ENCODE assay signal across 8 cellular contexts in the genomic region with DNA sequence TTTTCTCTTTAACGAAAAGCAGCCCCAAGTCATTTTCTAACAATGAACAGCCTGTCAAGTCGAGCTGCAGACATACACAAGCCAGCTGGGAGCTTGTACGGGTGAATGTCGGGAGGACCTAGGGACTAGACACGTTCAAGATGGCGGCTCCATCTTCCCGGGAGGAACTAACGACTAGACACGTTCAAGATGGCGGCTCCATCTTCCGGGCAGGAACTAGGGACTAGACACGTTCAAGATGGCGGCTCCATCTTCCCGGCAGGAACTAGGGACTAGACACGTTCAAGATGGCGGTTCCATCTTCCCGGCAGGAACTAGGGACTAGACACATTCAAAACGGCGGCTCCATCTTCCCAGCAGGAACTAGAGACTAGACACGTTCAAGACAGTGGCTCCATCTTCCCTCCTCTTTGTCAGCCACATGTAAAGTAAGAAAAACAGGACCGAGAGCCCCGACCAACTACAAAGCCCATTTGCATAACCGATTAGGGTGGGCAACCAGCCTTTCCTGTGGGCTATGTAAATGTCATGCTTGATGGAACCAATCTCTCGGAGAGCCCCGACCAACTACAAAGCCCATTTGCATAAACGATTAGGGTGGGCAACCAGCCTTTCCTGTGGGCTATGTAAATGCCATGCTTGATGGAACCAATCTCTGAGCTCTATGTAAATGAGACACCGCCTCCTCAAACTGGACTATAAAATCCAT.
A peak's percentile ranks its signal among the peaks of the same experiment; 100 is the strongest.
DNase-seq lines count a peak whose midpoint lies in the region; TF ChIP-seq lines count a peak whose summit lies in the region.

No MANE protein-coding gene starts in this region.

- DNase-seq in coronary artery (ENCODE audit: low spot score) (peak; percentile 89), transverse colon (peak; percentile 78), NCI-H524 (lab: John Stamatoyannopoulos, UW) (no peak), RPMI8226 (no peak), DMS153 treated with DMSO at 0.1 percent for 48 hours (lab: John Stamatoyannopoulos, UW; ENCODE audit: unreplicated experiment) (no peak)

- H3K27ac ChIP-seq in HUES6 (ENCODE audit: low read depth, low read length): peak overlapping the region; percentile 60; the same call in 1 of the 2 replicates
- H3K27ac ChIP-seq in coronary artery: peak overlapping the region; percentile 55 to 82
- H3K27ac ChIP-seq in transverse colon: peak overlapping the region in 3 of 4 donors; percentile 56 to 81 (median 56)

- no peaks in the 10 kb centered on the region for H3K27me3 ChIP-seq in HUES6 (ENCODE audit: control insufficient read depth, insufficient read depth, low read length)
- no peaks in the 10 kb centered on the region for H3K27me3 ChIP-seq in mononuclear cell (ENCODE audit: insufficient read depth, low read length)
- H3K27me3 ChIP-seq in transverse colon: no peaks in the 10 kb centered on the region

- 46 to 66% methylated on average over 6 to 27 of the region's 27 CpGs for WGBS in transverse colon (ENCODE audit: low coverage in 1 of 2), 2 donors

- peak overlapping the region; percentile 47; the same call in 1 of the 2 replicates for H3K9ac ChIP-seq in ES-I3 (ENCODE audit: low read depth, low read length)
- H3K9ac ChIP-seq in HUES6 (ENCODE audit: low read length): peak overlapping the region; percentile 79

- in situ Hi-C loops in transverse colon (cut with MboI; ENCODE audit: low pct_ligation_motif_present in 1 of 4, low pct_unique_long_range_greater_than_20kb in 1 of 4, low sequenced_read_pairs in 3 of 4): no loop called here

- no peak for TF ChIP-seq EP300 in transverse colon (IDR thresholded peaks at IDR 0.05; ENCODE audit: low read depth)

- TF ChIP-seq POLR2A in transverse colon (IDR thresholded peaks at IDR 0.05): no peak

- TF ChIP-seq CTCF in coronary artery (IDR thresholded peaks at IDR 0.05) (no peak), transverse colon (IDR thresholded peaks at IDR 0.05) (no peak)

- H3K36me3 ChIP-seq in ES-I3 (ENCODE audit: insufficient read depth, low read length): no peaks in the 10 kb centered on the region
- no peaks in the 10 kb centered on the region for H3K36me3 ChIP-seq in HUES6 (ENCODE audit: control insufficient read depth, insufficient read depth, low read length)
- no peaks in the 10 kb centered on the region for H3K36me3 ChIP-seq in transverse colon

- intact Hi-C loops in transverse colon (cut with DNase I; ENCODE audit: low total_unique reads): loop anchor here (10.0 kb wide), 1 partner anchor 1330 kb away; no protein-coding TSS in a partner anchor

- H3K4me3 ChIP-seq in HUES6 (ENCODE audit: low read depth, low read length) (peak overlapping the region; percentile 64), coronary artery (peak overlapping the region; percentile 69), mononuclear cell (ENCODE audit: low read length) (peak overlapping the region; percentile 42), transverse colon (peak overlapping the region in 3 of 4 donors; percentile 18 to 26 (median 19))

- H3K4me1 ChIP-seq in ES-I3 (ENCODE audit: insufficient read depth, low read length) (no peaks in the 10 kb centered on the region), HUES6 (ENCODE audit: control insufficient read depth, insufficient read depth, low read length) (no peaks in the 10 kb centered on the region), mononuclear cell (ENCODE audit: insufficient read depth, low read length) (peaks cover 34% of the 10 kb centered on the region), transverse colon (no peaks in the 10 kb centered on the region)

- H3K9me3 ChIP-seq in ES-I3 (ENCODE audit: control insufficient read depth, insufficient read depth, low read length) (no peaks in the 10 kb centered on the region), HUES6 (ENCODE audit: control insufficient read depth, insufficient read depth, low read depth, low read length) (no peaks in the 10 kb centered on the region), mononuclear cell (ENCODE audit: low read depth, low read length) (no peaks in the 10 kb centered on the region), transverse colon (no peaks in the 10 kb centered on the region)

Comparison
In these comparisons a context has a peak if more than half of its experiments do, and no peak if none do; other contexts are left out.
1. H3K4me3 ChIP-seq: peak in every context shown above with its lines; median percentile 69 in coronary artery; 64 in HUES6; 42 in mononuclear cell; 19 in transverse colon.
2. DNase-seq: peak in coronary artery (single experiment) and transverse colon (single experiment); none in NCI-H524 (0 of 2), RPMI8226 (single experiment) and DMS153 treated with DMSO at 0.1 percent for 48 hours (single experiment).
3. Peak in every context shown above with its lines, with median percentiles within 50 percentile points of each other: H3K27ac ChIP-seq.